14 cellular contexts compared by ENCODE assay signal in genomic region chr1:221366495-221367095, GRCh38.
"Had no signal": no experiment of that assay in that cellular context is flagged by ENCODE, and none has a peak within 500 bp of the region (broad histone marks: within the 10 kb centered on the region; RNA-seq: fewer than 3 reads in every experiment).

No MANE protein-coding gene starts in this region.

- DNase-seq: amygdala; cerebellar nuclear complex; foreskin fibroblast; head of caudate nucleus; kidney; midbrain; naive thymus-derived CD4-positive, alpha-beta T cell; right cardiac atrium; stimulated activated CD4-positive, alpha-beta T cell treated with anti-CD3 and anti-CD28 coated beads, Interleukin-12 subunit alpha, Interleukin-12 subunit beta, amount 100 ng/mL, for 4 hours; stimulated activated naive CD4-positive, alpha-beta T cell; substantia nigra; T-helper 2 cell; transverse colon had no signal

- H3K4me3 ChIP-seq: esophagus muscularis mucosa, transverse colon had no signal

- H3K27ac ChIP-seq: esophagus muscularis mucosa, transverse colon had no signal

- H3K27me3 ChIP-seq: esophagus muscularis mucosa, transverse colon had no signal

- ATAC-seq: naive thymus-derived CD4-positive, alpha-beta T cell; right cardiac atrium had no signal

- H3K4me1 ChIP-seq: esophagus muscularis mucosa, transverse colon had no signal

- H3K36me3 ChIP-seq: esophagus muscularis mucosa, transverse colon had no signal

- H3K9me3 ChIP-seq: esophagus muscularis mucosa, transverse colon had no signal
